Comparison of ENCODE assay signal across 2 cellular contexts in the genomic region with DNA sequence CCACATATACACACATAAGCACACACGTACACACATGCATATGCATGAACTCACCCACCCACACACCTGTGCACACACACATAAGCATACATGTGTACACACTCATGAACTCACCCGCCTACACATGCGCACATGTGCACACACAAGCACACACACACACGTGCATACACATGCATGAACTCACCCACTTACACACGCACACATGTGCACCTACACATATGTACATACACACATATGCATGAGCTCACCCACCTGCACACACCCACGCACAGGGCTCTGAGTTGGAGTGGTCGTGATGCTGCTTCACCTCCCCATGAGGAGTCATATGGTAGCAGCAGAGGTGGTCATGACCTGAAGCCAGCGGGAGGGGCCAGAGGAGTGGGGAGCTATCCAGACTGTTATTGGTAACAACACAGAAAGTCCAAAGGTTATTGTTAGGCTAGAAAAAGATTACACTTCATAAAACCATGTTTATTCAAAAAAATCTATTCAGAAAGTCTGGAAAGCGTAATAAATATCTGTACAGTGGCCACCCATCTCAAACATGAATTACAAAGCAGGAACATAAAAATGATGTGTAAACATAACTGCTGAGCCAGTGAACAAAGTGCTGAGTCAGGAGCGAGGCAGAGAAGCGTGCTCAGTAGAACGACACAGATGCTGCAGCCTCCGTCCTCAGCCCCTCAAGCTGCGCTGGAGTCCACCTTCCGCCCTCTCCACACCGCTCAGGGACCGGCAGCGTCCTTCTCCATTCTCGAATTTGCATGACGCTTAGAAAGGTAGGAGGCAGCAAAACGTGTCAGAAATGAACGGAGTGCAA.
TF ChIP-seq lines count a peak whose summit lies in the region.

No MANE protein-coding gene starts in this region.

TF ChIP-seq in GM12891, 5 proteins besides CTCF, POLR2A, EP300 and RAD21:
- TF ChIP-seq SPI1 (IDR thresholded peaks at IDR 0.05; ENCODE audit: low read depth, low read length) = no peak
- no peak for TF ChIP-seq PAX5 (IDR thresholded peaks at IDR 0.05; ENCODE audit: insufficient read depth, low read length, severe bottlenecking)
- no peak for TF ChIP-seq POLR2AphosphoS5 (IDR thresholded peaks at IDR 0.05; ENCODE audit: low read depth, low read length)
- TF ChIP-seq TAF1 (IDR thresholded peaks at IDR 0.05; ENCODE audit: low read depth, low read length) = no peak
- no peak for TF ChIP-seq POU2F2 (IDR thresholded peaks at IDR 0.05; ENCODE audit: low read depth, low read length)

TF ChIP-seq in IMR-90, 13 proteins besides CTCF, POLR2A, EP300 and RAD21:
- TF ChIP-seq MAFK (IDR thresholded peaks at IDR 0.05; ENCODE audit: low read depth, low read length) (peak; percentile 91), MXI1 (IDR thresholded peaks at IDR 0.05; ENCODE audit: borderline replicate concordance, low read depth, low read length) (no peak)
TF ChIP-seq in IMR-90: peak in this region for 1.
